In the genomic region with DNA sequence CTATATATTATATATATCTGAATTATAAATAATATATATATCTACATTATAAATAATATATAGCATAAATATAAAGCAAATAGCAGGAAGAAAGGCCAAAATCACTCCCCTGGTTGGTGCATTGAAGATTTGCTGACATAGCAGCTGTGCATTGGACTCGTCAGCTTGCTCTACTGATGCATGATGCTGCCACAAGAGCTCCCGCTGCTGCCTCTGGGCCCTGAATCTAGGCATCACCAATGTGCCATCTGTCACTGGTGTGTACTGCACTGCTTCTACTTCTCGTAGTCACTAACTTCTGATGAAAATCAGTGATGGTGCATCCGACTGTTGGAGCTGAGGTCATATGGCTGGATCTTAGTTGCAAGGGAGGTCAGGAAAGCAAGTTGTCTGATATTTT, we compare ENCODE assay signal across 23 cellular contexts.
"Had no signal": no experiment of that assay in that cellular context is flagged by ENCODE, and none has a peak within 500 bp of the region (broad histone marks: within the 10 kb centered on the region; RNA-seq: fewer than 3 reads in every experiment).

No MANE protein-coding gene starts in this region.

- DNase-seq: activated CD4-positive, alpha-beta T cell treated with anti-CD3 and anti-CD28 coated beads for 48 hours; activated CD4-positive, alpha-beta T cell treated with anti-CD3 and anti-CD28 coated beads, Interleukin-2, amount 50 U/mL, for 48 hours; activated CD8-positive, alpha-beta memory T cell treated with anti-CD3 and anti-CD28 coated beads for 24 hours; activated effector memory CD4-positive, alpha-beta T cell treated with Interleukin-2 at 50 U/mL for 16 hours; activated naive CD4-positive, alpha-beta T cell treated with Interleukin-2 at 50 U/mL for 16 hours; anterior cingulate cortex; colonic mucosa; effector CD8-positive, alpha-beta T cell; esophagus squamous epithelium; foreskin melanocyte; islet precursor cell; left ventricle myocardium inferior; stimulated activated CD4-positive, alpha-beta T cell treated with anti-CD3 and anti-CD28 coated beads, Interleukin-12 subunit alpha, Interleukin-12 subunit beta, amount 100 ng/mL, for 4 hours; stimulated activated CD4-positive, alpha-beta T cell treated with anti-CD3 and anti-CD28 coated beads, Interleukin-4, amount 100 ng/mL, for 1 hour; T-helper 9 cell had no signal

- H3K4me2 ChIP-seq: hepatocyte had no signal

- ATAC-seq: activated CD4-positive, CD25-positive, alpha-beta regulatory T cell treated with anti-CD3 and anti-CD28 coated beads, Interleukin-2, amount 50 U/mL, for 24 hours; sciatic nerve had no signal

- H2AFZ ChIP-seq: hepatocyte had no signal

- H3K4me3 ChIP-seq: colonic mucosa, esophagus squamous epithelium, hepatocyte, left ventricle myocardium inferior, skin epidermis, thoracic aorta, vagina had no signal

- H3K36me3 ChIP-seq: colonic mucosa, esophagus squamous epithelium, left ventricle myocardium inferior, thoracic aorta, vagina had no signal

- H3K27me3 ChIP-seq: colonic mucosa, esophagus squamous epithelium, hepatocyte, vagina had no signal

- H3K27ac ChIP-seq: colonic mucosa, epithelial cell of prostate, esophagus squamous epithelium, hepatocyte, left ventricle myocardium inferior, skin epidermis, thoracic aorta, vagina, VCaP had no signal

- H3K9me3 ChIP-seq: colonic mucosa, thoracic aorta, vagina had no signal

- H3K4me1 ChIP-seq: colonic mucosa, esophagus squamous epithelium, left ventricle myocardium inferior, vagina had no signal
